Comparison of ENCODE assay signal across 20 cellular contexts in the genomic region with DNA sequence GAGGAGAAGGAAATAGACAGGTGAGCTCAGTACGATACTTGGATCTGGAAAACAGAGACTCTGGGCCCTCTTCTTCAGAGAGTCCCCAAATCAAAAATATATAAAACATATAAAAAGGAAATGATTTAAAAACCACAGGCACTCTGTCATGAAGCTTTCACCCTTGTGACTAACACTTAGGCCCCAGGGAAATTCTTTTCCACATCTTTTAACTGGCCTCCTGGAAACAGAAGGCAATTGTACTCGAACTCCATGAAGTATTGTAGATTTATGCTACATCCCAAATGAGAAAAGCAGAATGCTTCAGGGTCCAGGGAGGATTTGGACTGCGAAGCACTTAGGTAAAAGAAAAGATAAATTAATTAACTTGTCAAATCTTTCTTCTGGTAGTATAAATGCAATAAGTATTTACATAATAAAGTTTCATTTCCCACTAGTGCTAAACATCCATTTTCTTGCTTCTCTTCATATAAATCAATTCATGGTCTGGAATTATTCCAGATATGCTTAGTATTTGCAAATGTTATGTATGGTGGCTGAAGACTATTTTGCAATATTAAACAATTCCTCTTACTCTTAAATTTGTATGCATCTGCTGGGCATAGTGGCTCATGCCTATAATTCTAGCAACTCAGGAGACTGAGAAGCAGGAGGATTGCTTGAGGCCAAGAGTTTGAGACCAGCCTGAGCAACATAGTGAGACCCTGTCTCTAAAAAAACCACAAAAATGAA.
DNase-seq lines count a peak whose midpoint lies in the region; ATAC-seq, FAIRE-seq and TF ChIP-seq lines count a peak whose summit lies in the region.
"Had no signal": no experiment of that assay in that cellular context is flagged by ENCODE, and none has a peak within 500 bp of the region (broad histone marks: within the 10 kb centered on the region; RNA-seq: fewer than 3 reads in every experiment).

No MANE protein-coding gene starts in this region.

- H3K36me3 Mint-ChIP-seq in osteocyte (ENCODE audit: unreplicated experiment) = no peaks in the 10 kb centered on the region
- H3K36me3 Mint-ChIP-seq: CD4-positive, CD25-positive, alpha-beta regulatory T cell had no signal

- no peak for ATAC-seq in GM18519 (IDR thresholded peaks at IDR 0.05; ENCODE audit: low FRiP score, unreplicated experiment)
- ATAC-seq: activated CD8-positive, alpha-beta T cell treated with anti-CD3 and anti-CD28 coated beads, Interleukin-2, amount 10 ng/mL, durations not matched to agents 7 days and 5 days; gastrocnemius medialis had no signal

- H3K9me3 ChIP-seq in kidney (ENCODE audit: control insufficient read depth in 1 of 2, low read length in 2 of 2) = no peaks in the 10 kb centered on the region
- H3K9me3 ChIP-seq: gastrocnemius medialis had no signal

- no peaks in the 10 kb centered on the region for H3K36me3 ChIP-seq in kidney (ENCODE audit: control insufficient read depth in 1 of 2, insufficient read depth in 2 of 2, low read length in 2 of 2)
- H3K36me3 ChIP-seq: gastrocnemius medialis had no signal

- H3K9me3 Mint-ChIP-seq in osteocyte (ENCODE audit: unreplicated experiment) = no peaks in the 10 kb centered on the region
- H3K9me3 Mint-ChIP-seq: CD4-positive, CD25-positive, alpha-beta regulatory T cell had no signal

- no peak for TF ChIP-seq CTCF in epithelial cell of esophagus (IDR thresholded peaks at IDR 0.05; ENCODE audit: insufficient read depth, low read depth, low read length, missing control alignments)
- no peak for TF ChIP-seq CTCF in osteocyte (IDR thresholded peaks at IDR 0.05)
- TF ChIP-seq CTCF in kidney (IDR thresholded peaks at IDR 0.05; ENCODE audit: borderline replicate concordance, extremely low read depth, insufficient read depth) = no peak

- peak; percentile 44 for DNase-seq in GM03348 (ENCODE audit: low spot score)
- peak; percentile 86 for DNase-seq in RPMI7951 (ENCODE audit: low read depth)
- peak; percentile 82 for DNase-seq in epithelial cell of esophagus (ENCODE audit: low read depth)
- no peak for DNase-seq in osteocyte (ENCODE audit: extremely low spot score, unreplicated experiment)
- DNase-seq in kidney = no peak
- no peak for DNase-seq in NCI-H774 (lab: John Stamatoyannopoulos, UW)
- DNase-seq in GM12891 (ENCODE audit: insufficient read length, low spot score) = no peak
- DNase-seq: activated CD8-positive, alpha-beta T cell treated with anti-CD3 and anti-CD28 coated beads, Interleukin-2, amount 10 ng/mL, durations not matched to agents 7 days and 5 days; activated naive CD4-positive, alpha-beta T cell treated with Interleukin-2 at 50 U/mL for 16 hours; CD4-positive, CD25-positive, alpha-beta regulatory T cell; gastrocnemius medialis; NCI-H1105; NCI-H510A; retina; Right ventricle myocardium superior; stimulated activated CD4-positive, alpha-beta T cell treated with anti-CD3 and anti-CD28 coated beads, Interleukin-4, amount 100 ng/mL, for 4 hours; stimulated activated naive CD4-positive, alpha-beta T cell treated with Interleukin-2 at 50 U/mL for 16 hours had no signal

- H3K27ac ChIP-seq in kidney (ENCODE audit: low read depth in 2 of 2, low read length in 2 of 2) = no peak overlapping the region
- H3K27ac ChIP-seq: gastrocnemius medialis had no signal

- H3K4me1 Mint-ChIP-seq in osteocyte (ENCODE audit: unreplicated experiment) = peaks cover 43% of the 10 kb centered on the region
- H3K4me1 Mint-ChIP-seq: CD4-positive, CD25-positive, alpha-beta regulatory T cell had no signal

- TF ChIP-seq POLR2A in GM12891 (IDR thresholded peaks at IDR 0.05; ENCODE audit: low read depth, low read length) = no peak

- H3K4me3 Mint-ChIP-seq in osteocyte (ENCODE audit: unreplicated experiment) = no peak overlapping the region
- H3K4me3 Mint-ChIP-seq: activated CD8-positive, alpha-beta T cell treated with anti-CD3 and anti-CD28 coated beads, Interleukin-2, amount 10 ng/mL, durations not matched to agents 7 days and 5 days; CD4-positive, CD25-positive, alpha-beta regulatory T cell had no signal

- H3K27ac Mint-ChIP-seq in osteocyte (ENCODE audit: unreplicated experiment) = peak overlapping the region; percentile 79
- H3K27ac Mint-ChIP-seq: activated CD8-positive, alpha-beta T cell treated with anti-CD3 and anti-CD28 coated beads, Interleukin-2, amount 10 ng/mL, durations not matched to agents 7 days and 5 days; CD4-positive, CD25-positive, alpha-beta regulatory T cell had no signal

- intact Hi-C loops in kidney (cut with DNase I) = no loop called here

- H3K9ac ChIP-seq in kidney (ENCODE audit: low read length in 2 of 2) = no peak overlapping the region

- no peaks in the 10 kb centered on the region for H3K27me3 Mint-ChIP-seq in osteocyte (ENCODE audit: unreplicated experiment)

- FAIRE-seq in kidney (lab: Jason Lieb, UNC) = no peak
- FAIRE-seq in GM12891 (lab: Jason Lieb, UNC) = no peak
- FAIRE-seq: G401.6, TTC549 had no signal

- H3K4me3 ChIP-seq in epithelial cell of esophagus (ENCODE audit: low read length) (no peak overlapping the region), kidney (ENCODE audit: low read length in 2 of 2) (no peak overlapping the region)
- H3K4me3 ChIP-seq: gastrocnemius medialis had no signal

- no peaks in the 10 kb centered on the region for H3K4me1 ChIP-seq in kidney (ENCODE audit: control insufficient read depth in 1 of 2, insufficient read depth in 1 of 2, low read depth in 1 of 2, low read length in 2 of 2)
- H3K4me1 ChIP-seq: gastrocnemius medialis had no signal

TF ChIP-seq in GM12891, 5 proteins besides CTCF, POLR2A, EP300 and RAD21:
- TF ChIP-seq TAF1 (IDR thresholded peaks at IDR 0.05; ENCODE audit: low read depth, low read length) (no peak), POU2F2 (IDR thresholded peaks at IDR 0.05; ENCODE audit: low read depth, low read length) (no peak), PAX5 (IDR thresholded peaks at IDR 0.05; ENCODE audit: insufficient read depth, low read length, severe bottlenecking) (no peak), POLR2AphosphoS5 (IDR thresholded peaks at IDR 0.05; ENCODE audit: low read depth, low read length) (no peak), SPI1 (IDR thresholded peaks at IDR 0.05; ENCODE audit: low read depth, low read length) (no peak)

Comparison
In these comparisons a context has a peak if more than half of its experiments do, and no peak if none do; other contexts are left out.
1. DNase-seq: peak in GM03348 (single experiment), RPMI7951 (single experiment) and epithelial cell of esophagus (single experiment); none in osteocyte (single experiment), kidney (single experiment), NCI-H774 (single experiment) and GM12891 (single experiment).